8 cellular contexts compared by ENCODE assay signal in genomic region chr1:17053071-17053684, GRCh38. TPM values are rescaled to one million over a fixed set of nuclear protein-coding genes. Genes with fewer than 3 reads are reported as not detected.
DNase-seq lines count a peak whose midpoint lies in the region; ATAC-seq and TF ChIP-seq lines count a peak whose summit lies in the region.

No MANE protein-coding gene starts in this region.

- BruUV-seq in A673 (replicated peaks; lab: Mats Ljungman, UMichigan) = TSS peak; percentile 30
- BruUV-seq in mammary epithelial cell (replicated peaks; lab: Mats Ljungman, UMichigan) = no TSS peak

- 3% methylated on average over 11 of the region's 12 CpGs for WGBS in mammary epithelial cell (ENCODE audit: low coverage, missing lambda C conversion rate)

- no peaks in the 10 kb centered on the region for H3K36me3 Mint-ChIP-seq in IgD-negative memory B cell

- peaks cover 30% of the 10 kb centered on the region for H3K36me3 ChIP-seq in A673 (ENCODE audit: insufficient read depth, low read length, poor library complexity, severe bottlenecking)
- H3K36me3 ChIP-seq in mammary epithelial cell (ENCODE audit: insufficient read depth, low read length) = peaks cover 2% of the 10 kb centered on the region
- H3K36me3 ChIP-seq in mucosa of rectum (ENCODE audit: control insufficient read depth in 2 of 2, insufficient read depth in 2 of 2, low read length in 2 of 2) = peaks cover 7 to 12% of the 10 kb centered on the region in 2 donors

- POLR2A ChIA-PET in A673 (lab: Charles Lee; ENCODE audit: low non-redundant PET) = interaction anchor here (0.6 kb wide), 1 partner anchor 12 kb away, joined by 6 read pairs; no protein-coding TSS in a partner anchor

- H3K9me3 ChIP-seq in A673 (ENCODE audit: low read depth, low read length, poor library complexity, severe bottlenecking) = no peaks in the 10 kb centered on the region
- no peaks in the 10 kb centered on the region for H3K9me3 ChIP-seq in mammary epithelial cell (replicated peaks; ENCODE audit: insufficient read depth, low read length)
- H3K9me3 ChIP-seq in mucosa of rectum (ENCODE audit: control insufficient read depth in 2 of 2, low read length in 2 of 2) = no peaks in the 10 kb centered on the region

- H3K9ac ChIP-seq in mammary epithelial cell (ENCODE audit: insufficient read depth, low read length) (peak overlapping the region; percentile 90), mucosa of rectum (ENCODE audit: low read depth in 1 of 2, low read length in 2 of 2) (peak overlapping the region; percentile 97 to 99)

- H3K4me3 ChIP-seq in A673 (ENCODE audit: low read depth, low read length, poor library complexity, severe bottlenecking) (peak overlapping the region; percentile 89), mammary epithelial cell (replicated peaks in 1 of 3; ENCODE audit: insufficient read depth in 1 of 3, low read depth in 2 of 3, low read length in 3 of 3) (peak overlapping the region; percentile 78 to 96 (median 81)), mucosa of rectum (ENCODE audit: low read length in 2 of 2) (peak overlapping the region; percentile 99 to 100)

- H3K4me1 ChIP-seq in A673 (ENCODE audit: insufficient read depth, low read length, poor library complexity, severe bottlenecking) (peaks cover 16% of the 10 kb centered on the region), mammary epithelial cell (ENCODE audit: insufficient read depth, low read length) (peaks cover 14% of the 10 kb centered on the region), mucosa of rectum (ENCODE audit: control insufficient read depth in 2 of 2, insufficient read depth in 2 of 2, low read length in 2 of 2) (peaks cover 4 to 16% of the 10 kb centered on the region in 2 donors)

- H4K20me1 ChIP-seq in mammary epithelial cell (ENCODE audit: insufficient read depth, low read length) = no peaks in the 10 kb centered on the region

- in situ Hi-C loops in mammary epithelial cell (cut with MboI; ENCODE audit: low sequenced_read_pairs in 2 of 2) = no loop called here

- dilution Hi-C loops in mammary epithelial cell (cut with HindIII; ENCODE audit: low sequenced_read_pairs) = no loop called here

- DNase-seq in A673 (ENCODE audit: low spot score) = no peak
- DNase-seq in mammary epithelial cell = no peak
- DNase-seq in NCI-H2029 treated with DMSO at 0.1 percent for 48 hours (lab: John Stamatoyannopoulos, UW) = no peak
- DNase-seq in NCI-H510A treated with DMSO at 0.1 percent for 48 hours (lab: John Stamatoyannopoulos, UW) = no peak

- peaks cover 16 to 25% (median 17%) of the 10 kb centered on the region in 3 donors for H3K4me1 Mint-ChIP-seq in IgD-negative memory B cell

- H2AFZ ChIP-seq in mammary epithelial cell (ENCODE audit: low read depth, low read length) = peak overlapping the region; percentile 90

- ATAC-seq in GM18511 (IDR thresholded peaks at IDR 0.05; ENCODE audit: unreplicated experiment) = no peak
- ATAC-seq in HG02852 (IDR thresholded peaks at IDR 0.05; ENCODE audit: unreplicated experiment) = no peak

- H3K4me3 Mint-ChIP-seq in IgD-negative memory B cell = peak overlapping the region; percentile 99

- peak overlapping the region; percentile 66 for H3K27ac ChIP-seq in A673 (ENCODE audit: low read depth, low read length, poor library complexity, severe bottlenecking)
- peak overlapping the region; percentile 65 for H3K27ac ChIP-seq in mammary epithelial cell (ENCODE audit: insufficient read depth, low read depth, low read length)
- peak overlapping the region; percentile 89 to 91 for H3K27ac ChIP-seq in mucosa of rectum (ENCODE audit: low read depth in 2 of 2, low read length in 2 of 2)

- peaks cover 1% of the 10 kb centered on the region for H3K27me3 Mint-ChIP-seq in IgD-negative memory B cell

- H3K79me2 ChIP-seq in mammary epithelial cell (ENCODE audit: insufficient read depth, low read length) = peaks cover 48% of the 10 kb centered on the region

- intact Hi-C loops in A673 (cut with micrococcal nuclease; ENCODE audit: unreplicated experiment) (no loop called here), mammary epithelial cell (cut with micrococcal nuclease) (loop anchor here (10.0 kb wide), 1 partner anchor 1532 kb away; no protein-coding TSS in a partner anchor)

- no peak for TF ChIP-seq CTCF in A673 (conservative IDR thresholded peaks at IDR 0.05; ENCODE audit: low read depth, low read length)
- TF ChIP-seq CTCF in mammary epithelial cell (conservative IDR thresholded peaks at IDR 0.05 in 1 of 2, IDR thresholded peaks at IDR 0.05 in 1 of 2; ENCODE audit: extremely low read depth in 1 of 2, insufficient read depth in 1 of 2, low read depth in 1 of 2, low read length in 2 of 2) = no peak

- peak overlapping the region; percentile 95 to 98 (median 96) for H3K27ac Mint-ChIP-seq in IgD-negative memory B cell

- H3K9me3 Mint-ChIP-seq in IgD-negative memory B cell = no peaks in the 10 kb centered on the region

- CTCF ChIA-PET in A673 (lab: Charles Lee) = interaction anchor here (0.6 kb wide), 1 partner anchor 432 kb away, joined by 3 read pairs; no protein-coding TSS in a partner anchor
- CTCF ChIA-PET in mammary epithelial cell (lab: Charles Lee; ENCODE audit: low non-redundant PET) = no interaction called here

- H3K4me2 ChIP-seq in mammary epithelial cell (ENCODE audit: insufficient read depth, low read depth, low read length) = peak overlapping the region; percentile 85

- H3K27me3 ChIP-seq in A673 (replicated peaks; ENCODE audit: insufficient read depth, low read depth, low read length, poor library complexity) (no peaks in the 10 kb centered on the region), mammary epithelial cell (ENCODE audit: insufficient read depth, low read length) (no peaks in the 10 kb centered on the region), mucosa of rectum (ENCODE audit: control insufficient read depth in 2 of 2, insufficient read depth in 2 of 2, low read length in 2 of 2) (no peaks in the 10 kb centered on the region)

RNA-seq across cellular contexts. Expression of gene SDHB, which starts 0.7 kb away (rescaled TPM):
- total RNA-seq in A673 (2021) (207 and 208 TPM in 2 replicates), mammary epithelial cell (100 to 1,000 TPM in 1 of 2 donors, 10 to 100 TPM in 1; 73.5 to 106 TPM)
- polyA plus RNA-seq in IgD-negative memory B cell (137 TPM), mammary epithelial cell (154 TPM)
- 337 TPM for polyA minus RNA-seq in mammary epithelial cell

RNA-seq across cellular contexts. Expression of gene ATP13A2, which starts 41.5 kb away (rescaled TPM):
- total RNA-seq in A673 (2021) = 50.9 and 55.6 TPM in 2 replicates
- 28.3 TPM for polyA plus RNA-seq in IgD-negative memory B cell
- 100 to 1,000 TPM in 1 of 2 donors, 10 to 100 TPM in 1; 97.1 to 180 TPM for total RNA-seq in mammary epithelial cell
- 80.2 TPM for polyA plus RNA-seq in mammary epithelial cell
- polyA minus RNA-seq in mammary epithelial cell = 162 TPM
